35 cellular contexts compared by ENCODE assay signal in genomic region chr4:27056281-27056680, GRCh38.
"Had no signal": no experiment of that assay in that cellular context is flagged by ENCODE, and none has a peak within 500 bp of the region (broad histone marks: within the 10 kb centered on the region; RNA-seq: fewer than 3 reads in every experiment).

No MANE protein-coding gene starts in this region.

- H3K27me3 Mint-ChIP-seq: activated CD8-positive, alpha-beta T cell treated with anti-CD3 and anti-CD28 coated beads for 36 hours had no signal

- H3K9me3 Mint-ChIP-seq: activated B cell treated with CpG ODN at 0.5 μM for 24 hours; activated CD4-positive, alpha-beta memory T cell treated with anti-CD3 and anti-CD28 coated beads for 36 hours; activated CD4-positive, alpha-beta T cell treated with anti-CD3 and anti-CD28 coated beads, Interleukin-2, amount 10 ng/mL, durations not matched to agents 24 days and 14 days; activated CD8-positive, alpha-beta T cell treated with anti-CD3 and anti-CD28 coated beads for 36 hours; activated naive CD4-positive, alpha-beta T cell treated with anti-CD3 and anti-CD28 coated beads for 36 hours; activated naive CD4-positive, alpha-beta T cell treated with anti-CD3 and anti-CD28 coated beads, Interleukin-2, amount 50 U/mL, for 72 hours; activated naive CD8-positive, alpha-beta T cell treated with anti-CD3 and anti-CD28 coated beads for 36 hours; activated T-cell treated with anti-CD3 and anti-CD28 coated beads, Interleukin-2, amount 50 U/mL, for 4 hours; activated T-cell treated with anti-CD3 and anti-CD28 coated beads, Interleukin-2, amount 50 U/mL, for 72 hours; activated T-helper 1 cell treated with anti-CD3 and anti-CD28 coated beads, Interleukin-12 subunit alpha, Interleukin-12 subunit beta, Interleukin-2, Interleukin-4 antibody, amounts not matched to agents 30 ng/mL and 10 ng/mL and 1 ng/mL, durations not matched to agents 14 hours and 24 hours and 36 hours; activated T-helper 17 cell treated with anti-CD3 and anti-CD28 coated beads, Interleukin-2, amount 50 U/mL, for 72 hours; brain; central memory CD8-positive, alpha-beta T cell; T-helper 1 cell treated with Interleukin-12 subunit alpha and Interleukin-12 subunit beta and Interleukin-4 antibody, amounts not matched to agents 30 μg/mL and 1 μg/mL, for 36 hours; T-helper 2 cell treated with Interferon-gamma antibody and Interleukin-4, amounts not matched to agents 5 μg/mL and 100 μg/mL, for 36 hours had no signal

- H3K36me3 Mint-ChIP-seq: activated CD4-positive, alpha-beta memory T cell treated with anti-CD3 and anti-CD28 coated beads for 36 hours; activated naive CD4-positive, alpha-beta T cell treated with anti-CD3 and anti-CD28 coated beads, Interleukin-2, amount 50 U/mL, for 72 hours; brain had no signal

- H3K4me3 Mint-ChIP-seq: activated B cell treated with CpG ODN at 0.5 μM for 24 hours; activated CD4-positive, alpha-beta memory T cell treated with anti-CD3 and anti-CD28 coated beads for 36 hours; activated CD4-positive, alpha-beta T cell treated with anti-CD3 and anti-CD28 coated beads, Interleukin-2, amount 10 ng/mL, durations not matched to agents 24 days and 14 days; activated CD8-positive, alpha-beta T cell treated with anti-CD3 and anti-CD28 coated beads for 36 hours; activated naive CD4-positive, alpha-beta T cell treated with anti-CD3 and anti-CD28 coated beads for 36 hours; activated naive CD8-positive, alpha-beta T cell treated with anti-CD3 and anti-CD28 coated beads for 36 hours; activated T-cell treated with anti-CD3 and anti-CD28 coated beads, Interleukin-2, amount 50 U/mL, for 4 hours; activated T-cell treated with anti-CD3 and anti-CD28 coated beads, Interleukin-2, amount 50 U/mL, for 72 hours; activated T-helper 1 cell treated with anti-CD3 and anti-CD28 coated beads, Interleukin-12 subunit alpha, Interleukin-12 subunit beta, Interleukin-2, Interleukin-4 antibody, amounts not matched to agents 30 ng/mL and 10 ng/mL and 1 ng/mL, durations not matched to agents 14 hours and 24 hours and 36 hours; activated T-helper 17 cell treated with anti-CD3 and anti-CD28 coated beads, Interleukin-2, amount 50 U/mL, for 72 hours; brain; central memory CD8-positive, alpha-beta T cell; T-helper 1 cell treated with Interleukin-12 subunit alpha and Interleukin-12 subunit beta and Interleukin-4 antibody, amounts not matched to agents 30 μg/mL and 1 μg/mL, for 36 hours; T-helper 2 cell treated with Interferon-gamma antibody and Interleukin-4, amounts not matched to agents 5 μg/mL and 100 μg/mL, for 36 hours had no signal

- H3K4me3 ChIP-seq: ascending aorta, cardiac muscle cell had no signal

- H3K4me1 Mint-ChIP-seq: activated B cell treated with CpG ODN at 0.5 μM for 24 hours; activated CD4-positive, alpha-beta T cell treated with anti-CD3 and anti-CD28 coated beads, Interleukin-2, amount 10 ng/mL, durations not matched to agents 24 days and 14 days; activated naive CD8-positive, alpha-beta T cell treated with anti-CD3 and anti-CD28 coated beads for 36 hours; activated T-helper 17 cell treated with anti-CD3 and anti-CD28 coated beads, Interleukin-2, amount 50 U/mL, for 72 hours; central memory CD8-positive, alpha-beta T cell had no signal

- H3K4me1 ChIP-seq: ascending aorta had no signal

- ATAC-seq: activated CD8-positive, alpha-beta T cell treated with anti-CD3 and anti-CD28 coated beads for 36 hours; activated naive CD4-positive, alpha-beta T cell treated with anti-CD3 and anti-CD28 coated beads, Interleukin-2, amount 50 U/mL, for 72 hours; activated T-cell treated with anti-CD3 and anti-CD28 coated beads, Interleukin-2, amount 50 U/mL, for 4 hours; activated T-cell treated with anti-CD3 and anti-CD28 coated beads, Interleukin-2, amount 50 U/mL, for 72 hours; activated T-helper 17 cell treated with anti-CD3 and anti-CD28 coated beads, Interleukin-2, amount 50 U/mL, for 72 hours had no signal

- DNase-seq: activated B cell treated with CpG ODN at 0.5 μM for 24 hours; activated CD4-positive, alpha-beta memory T cell treated with anti-CD3 and anti-CD28 coated beads for 36 hours; activated CD4-positive, alpha-beta T cell treated with anti-CD3 and anti-CD28 coated beads for 4 hours; activated CD4-positive, alpha-beta T cell treated with anti-CD3 and anti-CD28 coated beads, Interleukin-2, amount 10 ng/mL, durations not matched to agents 24 days and 14 days; activated CD4-positive, alpha-beta T cell treated with anti-CD3 and anti-CD28 coated beads, Interleukin-2, amount 50 U/mL, for 1 hour; activated CD4-positive, alpha-beta T cell treated with anti-CD3 and anti-CD28 coated beads, Interleukin-2, amount 50 U/mL, for 4 hours; activated CD4-positive, CD25-positive, alpha-beta regulatory T cell treated with anti-CD3 and anti-CD28 coated beads, Interleukin-2, amount 50 U/mL, for 72 hours; activated CD8-positive, alpha-beta memory T cell treated with anti-CD3 and anti-CD28 coated beads, Interleukin-2, amount 50 U/mL, for 4 hours; activated CD8-positive, alpha-beta T cell treated with anti-CD3 and anti-CD28 coated beads for 36 hours; activated effector memory CD4-positive, alpha-beta T cell treated with anti-CD3 and anti-CD28 coated beads, Interleukin-2, amount 50 U/mL, for 16 hours; activated gamma-delta T cell treated with Interleukin-2 at 50 U/mL for 16 hours; activated naive CD4-positive, alpha-beta T cell; activated naive CD4-positive, alpha-beta T cell treated with anti-CD3 and anti-CD28 coated beads for 36 hours; activated naive CD4-positive, alpha-beta T cell treated with anti-CD3 and anti-CD28 coated beads, Interleukin-2, amount 50 U/mL, for 16 hours; activated naive CD8-positive, alpha-beta T cell treated with anti-CD3 and anti-CD28 coated beads for 36 hours; activated T-cell treated with anti-CD3 and anti-CD28 coated beads for 4 hours; activated T-cell treated with anti-CD3 and anti-CD28 coated beads, Interleukin-2, amount 50 U/mL, for 1 hour; activated T-cell treated with anti-CD3 and anti-CD28 coated beads, Interleukin-2, amount 50 U/mL, for 4 hours; activated T-cell treated with anti-CD3 and anti-CD28 coated beads, Interleukin-2, amount 50 U/mL, for 72 hours; amygdala; anterior cingulate cortex; caudate nucleus; cerebellar nuclear complex; T-helper 2 cell; T-helper 9 cell had no signal

- H3K36me3 ChIP-seq: ascending aorta, cardiac muscle cell had no signal

- H3K27ac Mint-ChIP-seq: activated B cell treated with CpG ODN at 0.5 μM for 24 hours; activated CD4-positive, alpha-beta memory T cell treated with anti-CD3 and anti-CD28 coated beads for 36 hours; activated CD4-positive, alpha-beta T cell treated with anti-CD3 and anti-CD28 coated beads, Interleukin-2, amount 10 ng/mL, durations not matched to agents 24 days and 14 days; activated CD8-positive, alpha-beta T cell treated with anti-CD3 and anti-CD28 coated beads for 36 hours; activated naive CD4-positive, alpha-beta T cell treated with anti-CD3 and anti-CD28 coated beads for 36 hours; activated naive CD4-positive, alpha-beta T cell treated with anti-CD3 and anti-CD28 coated beads, Interleukin-2, amount 50 U/mL, for 72 hours; activated naive CD8-positive, alpha-beta T cell treated with anti-CD3 and anti-CD28 coated beads for 36 hours; activated T-cell treated with anti-CD3 and anti-CD28 coated beads, Interleukin-2, amount 50 U/mL, for 72 hours; activated T-helper 1 cell treated with anti-CD3 and anti-CD28 coated beads, Interleukin-12 subunit alpha, Interleukin-12 subunit beta, Interleukin-2, Interleukin-4 antibody, amounts not matched to agents 30 ng/mL and 10 ng/mL and 1 ng/mL, durations not matched to agents 14 hours and 24 hours and 36 hours; activated T-helper 17 cell treated with anti-CD3 and anti-CD28 coated beads, Interleukin-2, amount 50 U/mL, for 72 hours; brain; T-helper 1 cell treated with Interleukin-12 subunit alpha and Interleukin-12 subunit beta and Interleukin-4 antibody, amounts not matched to agents 30 μg/mL and 1 μg/mL, for 36 hours; T-helper 2 cell treated with Interferon-gamma antibody and Interleukin-4, amounts not matched to agents 5 μg/mL and 100 μg/mL, for 36 hours had no signal

- H3K27me3 ChIP-seq: ascending aorta, cardiac muscle cell had no signal

- H3K27ac ChIP-seq: ascending aorta, cardiac muscle cell, VCaP had no signal

- H3K9me3 ChIP-seq: ascending aorta had no signal
